Comparison of ENCODE assay signal across 1 cellular context in genomic region chr4:71944956-71945355, GRCh38.
TF ChIP-seq lines count a peak whose summit lies in the region.

No MANE protein-coding gene starts in this region.

TF ChIP-seq in endothelial cell of umbilical vein, 7 proteins besides CTCF, POLR2A, EP300 and RAD21 (continued from another document):
- peak; percentile 87 for TF ChIP-seq POLR2AphosphoS5 (IDR thresholded peaks at IDR 0.05; ENCODE audit: insufficient read depth, low read depth, low read length)
- TF ChIP-seq GATA2 (IDR thresholded peaks at IDR 0.05; ENCODE audit: insufficient read depth, insufficient read length, low read depth, low read length): peak; percentile 42
- peak; percentile 83 for TF ChIP-seq FOS (IDR thresholded peaks at IDR 0.05; ENCODE audit: borderline replicate concordance, insufficient read depth, low read length)
- TF ChIP-seq MAX (IDR thresholded peaks at IDR 0.05; ENCODE audit: insufficient read depth, insufficient read length): no peak
- peak; percentile 80 for TF ChIP-seq JUN (IDR thresholded peaks at IDR 0.05; ENCODE audit: borderline replicate concordance, insufficient read depth, insufficient read length, low read depth)
